Comparison of ENCODE assay signal across 8 cellular contexts in the genomic region with DNA sequence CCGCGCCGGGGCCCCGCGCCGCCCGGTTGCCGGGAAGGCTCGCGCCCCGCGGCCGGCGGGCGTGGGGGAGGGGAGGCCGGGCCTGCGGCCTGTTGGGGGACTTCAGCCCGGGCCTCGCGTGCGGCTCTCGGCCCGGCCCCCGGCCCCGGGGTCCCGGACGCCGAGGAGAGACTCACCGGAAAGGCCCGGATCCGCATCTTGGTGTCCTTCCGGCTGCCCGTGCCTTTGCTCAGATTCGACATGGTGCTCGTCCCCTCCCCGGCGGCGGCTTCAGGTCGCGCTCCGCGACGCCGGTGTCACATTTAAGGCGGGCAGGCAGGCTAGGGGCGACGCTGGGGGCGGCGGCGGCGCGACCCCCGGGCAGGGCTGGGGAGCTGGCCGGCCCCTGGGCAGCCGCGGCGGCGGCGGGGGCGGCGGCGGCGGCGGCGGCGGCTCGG. TPM values are rescaled to one million over a fixed set of nuclear protein-coding genes. Genes with fewer than 3 reads are reported as not detected.
A peak's percentile ranks its signal among the peaks of the same experiment; 100 is the strongest.
DNase-seq lines count a peak whose midpoint lies in the region; ATAC-seq and TF ChIP-seq lines count a peak whose summit lies in the region.

No MANE protein-coding gene starts in this region.

- TF ChIP-seq POLR2A in spleen (IDR thresholded peaks at IDR 0.05): no peak

- peaks cover 0 to 15% of the 10 kb centered on the region in 2 donors for H3K4me1 ChIP-seq in ascending aorta
- H3K4me1 ChIP-seq in iPS-18a (ENCODE audit: control insufficient read depth, low read depth, low read length): peaks cover 19% of the 10 kb centered on the region
- H3K4me1 ChIP-seq in spleen: peaks cover 33 to 62% (median 56%) of the 10 kb centered on the region in 6 donors

- peak overlapping the region; percentile 59 for H3K9ac ChIP-seq in iPS-18a (ENCODE audit: low read length)

- TF ChIP-seq CTCF in ascending aorta (IDR thresholded peaks at IDR 0.05) (no peak), spleen (IDR thresholded peaks at IDR 0.05 in 8 of 11, conservative IDR thresholded peaks at IDR 0.05 in 3 of 11) (no peak)

- ATAC-seq in GM19372 (IDR thresholded peaks at IDR 0.05; ENCODE audit: low read depth, unreplicated experiment): peak; percentile 25
- peak; percentile 32 for ATAC-seq in HG03442 (IDR thresholded peaks at IDR 0.05; ENCODE audit: unreplicated experiment)

- peak overlapping the region; percentile 69 to 90 for H3K4me3 ChIP-seq in ascending aorta
- H3K4me3 ChIP-seq in iPS-18a (ENCODE audit: low read length): peak overlapping the region; percentile 91
- peak overlapping the region; percentile 70 to 90 (median 80) for H3K4me3 ChIP-seq in spleen

- intact Hi-C loops in ascending aorta (cut with DNase I): loop anchor here (5.0 to 10.0 kb wide), 3 partner anchors 70 to 627 kb away; a partner anchor contains a TSS
- intact Hi-C loops in spleen (cut with DNase I; ENCODE audit: low total_unique reads): loop anchor here (10.0 kb wide), 1 partner anchor 60 kb away; no protein-coding TSS in a partner anchor

- DNase-seq in COLO668 (lab: John Stamatoyannopoulos, UW; ENCODE audit: unreplicated experiment): peak; percentile 59
- peak; percentile 36 to 82 (median 50) for DNase-seq in T-helper 2 cell
- DNase-seq in ascending aorta (ENCODE audit: low spot score in 2 of 2): peak in 1 of 2 donors; percentile 76
- peak; percentile 94 for DNase-seq in spleen
- DNase-seq in inferior parietal cortex (ENCODE audit: extremely low spot score): no peak

- no peaks in the 10 kb centered on the region for H3K9me3 ChIP-seq in ascending aorta
- H3K9me3 ChIP-seq in iPS-18a (ENCODE audit: control insufficient read depth, low read depth, low read length): no peaks in the 10 kb centered on the region
- H3K9me3 ChIP-seq in spleen: no peaks in the 10 kb centered on the region

- H3K27me3 ChIP-seq in ascending aorta (no peaks in the 10 kb centered on the region), iPS-18a (ENCODE audit: control insufficient read depth, insufficient read depth, low read length) (no peaks in the 10 kb centered on the region), spleen (replicated peaks in 1 of 7) (no peaks in the 10 kb centered on the region)

- no peaks in the 10 kb centered on the region for H3K36me3 ChIP-seq in ascending aorta
- no peaks in the 10 kb centered on the region for H3K36me3 ChIP-seq in iPS-18a (ENCODE audit: control insufficient read depth, low read depth, low read length)
- peaks cover 0 to 4% (median 0%) of the 10 kb centered on the region in 6 donors for H3K36me3 ChIP-seq in spleen

- H3K27ac ChIP-seq in ascending aorta (peak overlapping the region; percentile 89 to 95), iPS-18a (ENCODE audit: low read length) (no peak overlapping the region), spleen (peak overlapping the region; percentile 91 to 98 (median 96))

- 0 to 1% (median 0%) methylated on average over 5 to 67 of the region's 67 CpGs for WGBS in spleen, 5 donors

RNA-seq across cellular contexts. Expression of a gene that starts 0.4 kb away (rescaled TPM):
- total RNA-seq in ascending aorta (16.1 TPM), spleen (10 to 100 TPM; 75.8 to 99.7 (median 83.7) TPM)
- 10 to 100 TPM; 66.0 to 84.2 (median 81.6) TPM for polyA plus RNA-seq in spleen
